ENCODE assay signal across 23 cellular contexts in genomic region chr1:226610671-226611070, GRCh38.
DNase-seq lines count a peak whose midpoint lies in the region; ATAC-seq and TF ChIP-seq lines count a peak whose summit lies in the region.
"Had no signal": no experiment of that assay in that cellular context is flagged by ENCODE, and none has a peak within 500 bp of the region (broad histone marks: within the 10 kb centered on the region; RNA-seq: fewer than 3 reads in every experiment).

No MANE protein-coding gene starts in this region.

- H3K4me3 ChIP-seq in right cardiac atrium (ENCODE audit: low read length) (no peak overlapping the region), coronary artery (no peak overlapping the region), osteoblast (ENCODE audit: insufficient read depth, low read length) (no peak overlapping the region)
- H3K4me3 ChIP-seq: MG63, SJCRH30 had no signal

- no peaks in the 10 kb centered on the region for H3K79me2 ChIP-seq in osteoblast (ENCODE audit: insufficient read depth, low read length)

- H3K9me3 ChIP-seq in right cardiac atrium (ENCODE audit: control insufficient read depth, low read length) = no peaks in the 10 kb centered on the region
- no peaks in the 10 kb centered on the region for H3K9me3 ChIP-seq in osteoblast (ENCODE audit: low read depth, low read length)
- H3K9me3 ChIP-seq: MG63, SJCRH30 had no signal

- H3K36me3 ChIP-seq in osteoblast (ENCODE audit: insufficient read depth, low read length) = no peaks in the 10 kb centered on the region
- H3K36me3 ChIP-seq: MG63, SJCRH30 had no signal

- H3K27me3 ChIP-seq in right cardiac atrium (ENCODE audit: control insufficient read depth, insufficient read depth) (no peaks in the 10 kb centered on the region), osteoblast (ENCODE audit: insufficient read depth, low read length) (peaks cover 15% of the 10 kb centered on the region)
- H3K27me3 ChIP-seq: MG63, SJCRH30 had no signal

- no peaks in the 10 kb centered on the region for H4K20me1 ChIP-seq in osteoblast (ENCODE audit: insufficient read depth, low read length)

- intact Hi-C loops in right cardiac atrium (cut with DNase I) (no loop called here), left ventricle myocardium superior (cut with micrococcal nuclease) (no loop called here)

- 86% methylated on average over 7 of the region's 7 CpGs for WGBS in right cardiac atrium

- TF ChIP-seq CTCF in coronary artery (IDR thresholded peaks at IDR 0.05) (no peak), osteoblast (IDR thresholded peaks at IDR 0.05; ENCODE audit: extremely low read depth, low read depth, low read length) (no peak)

- no peak overlapping the region for H3K27ac ChIP-seq in right cardiac atrium (ENCODE audit: low read length)
- H3K27ac ChIP-seq in coronary artery = no peak overlapping the region
- H3K27ac ChIP-seq in osteoblast (ENCODE audit: low read depth, low read length) = no peak overlapping the region
- H3K27ac ChIP-seq: SJCRH30 had no signal

- DNase-seq in right cardiac atrium = peak in 2 of 3 donors; percentile 24 to 28
- no peak for DNase-seq in left ventricle myocardium superior
- peak; percentile 33 for DNase-seq in coronary artery (ENCODE audit: low spot score)
- DNase-seq in osteoblast (ENCODE audit: insufficient read length, low spot score, missing footprints) = peak; percentile 10
- DNase-seq in LoVo (ENCODE audit: low spot score) = no peak
- DNase-seq: C1 segment of cervical spinal cord; COR-L47; DMS53; GOT3; Kasumi-1; MG63; NCI-H2029; NCI-H446 treated with DMSO at 0.1 percent for 48 hours; NCI-H526; NCI-H82; NK-92 treated with Interleukin-12 subunit alpha and Interleukin-12 subunit beta, amount 100 ng/mL, for 24 hours; PC-3; SJCRH30 had no signal

- no peak overlapping the region for H3K4me2 ChIP-seq in osteoblast (ENCODE audit: insufficient read depth, low read length)

- H2AFZ ChIP-seq in osteoblast (ENCODE audit: low read length) = no peak overlapping the region

- no peak for ATAC-seq in right cardiac atrium
- no peak for ATAC-seq in left ventricle myocardium superior
- ATAC-seq in HG02763 (IDR thresholded peaks at IDR 0.05; ENCODE audit: unreplicated experiment) = no peak
- ATAC-seq in GM21737 (IDR thresholded peaks at IDR 0.05; ENCODE audit: unreplicated experiment) = no peak
- ATAC-seq: HCT116, HepG2, PC-3, SK-N-SH treated with all-trans-retinoic acid at 6 μM for 48 hours had no signal

- H3K4me1 ChIP-seq in right cardiac atrium (ENCODE audit: control insufficient read depth, insufficient read depth, low read length) (no peaks in the 10 kb centered on the region), osteoblast (ENCODE audit: insufficient read depth, low read length) (no peaks in the 10 kb centered on the region)
- H3K4me1 ChIP-seq: SJCRH30 had no signal

Comparison
In these comparisons a context has a peak if more than half of its experiments do, and no peak if none do; other contexts are left out.
1. DNase-seq: peak in right cardiac atrium (2 of 3), coronary artery (single experiment) and osteoblast (single experiment); none in left ventricle myocardium superior (single experiment) and LoVo (single experiment).